Comparison of ENCODE assay signal across 12 cellular contexts in genomic region chr12:65510584-65511050, GRCh38.
A peak's percentile ranks its signal among the peaks of the same experiment; 100 is the strongest.
DNase-seq lines count a peak whose midpoint lies in the region; ATAC-seq and TF ChIP-seq lines count a peak whose summit lies in the region.
"Had no signal": no experiment of that assay in that cellular context is flagged by ENCODE, and none has a peak within 500 bp of the region (broad histone marks: within the 10 kb centered on the region; RNA-seq: fewer than 3 reads in every experiment).

No MANE protein-coding gene starts in this region.

- peaks cover 2% of the 10 kb centered on the region; the same call in 1 of the 2 replicates for H3K4me1 ChIP-seq in iPS DF 6.9 (ENCODE audit: control insufficient read depth, insufficient read depth, low read length)
- H3K4me1 ChIP-seq in ovary (ENCODE audit: insufficient read depth) = no peaks in the 10 kb centered on the region
- H3K4me1 ChIP-seq: SJSA1 had no signal

- no peaks in the 10 kb centered on the region for H3K4me1 Mint-ChIP-seq in activated T-cell treated with anti-CD3 and anti-CD28 coated beads, Interleukin-2, amount 50 U/mL, for 24 hours (ENCODE audit: low read depth)

- DNase-seq in H7 (peak; percentile 40), cerebellar cortex (ENCODE audit: low spot score) (peak; percentile 92), iPS DF 6.9 (ENCODE audit: low read depth, low spot score) (peak; percentile 57), ovary (peak; percentile 33 to 82 (median 75)), activated gamma-delta T cell treated with Interleukin-2 at 50 U/mL for 16 hours (no peak)
- no peak for DNase-seq in activated CD4-positive, alpha-beta T cell treated with anti-CD3 and anti-CD28 coated beads, Interleukin-2, amount 50 U/mL, for 48 hours
- DNase-seq in activated T-cell treated with anti-CD3 and anti-CD28 coated beads, Interleukin-2, amount 50 U/mL, for 24 hours = no peak
- DNase-seq: foreskin fibroblast had no signal

- H3K9me3 ChIP-seq in iPS DF 6.9 (ENCODE audit: control insufficient read depth, insufficient read depth, low read length) = no peaks in the 10 kb centered on the region
- no peaks in the 10 kb centered on the region for H3K9me3 ChIP-seq in ovary
- H3K9me3 ChIP-seq: neutrophil, SJSA1 had no signal

- H3K36me3 ChIP-seq in H7 (replicated peaks; ENCODE audit: control insufficient read depth, insufficient read depth, low read length) = no peaks in the 10 kb centered on the region
- no peaks in the 10 kb centered on the region for H3K36me3 ChIP-seq in iPS DF 6.9 (ENCODE audit: control insufficient read depth, insufficient read depth, low read length)
- no peaks in the 10 kb centered on the region for H3K36me3 ChIP-seq in ovary
- H3K36me3 ChIP-seq: neutrophil, SJSA1 had no signal

- no peak overlapping the region for H3K4me3 ChIP-seq in H7 (ENCODE audit: insufficient read depth, low read depth, low read length)
- no peak overlapping the region for H3K4me3 ChIP-seq in iPS DF 6.9 (ENCODE audit: low read length)
- no peak overlapping the region for H3K4me3 ChIP-seq in ovary
- H3K4me3 ChIP-seq: SJSA1 had no signal

- no peak for TF ChIP-seq POLR2A in ovary (IDR thresholded peaks at IDR 0.05)

- no peaks in the 10 kb centered on the region for H3K27me3 Mint-ChIP-seq in activated T-cell treated with anti-CD3 and anti-CD28 coated beads, Interleukin-2, amount 50 U/mL, for 24 hours

- TF ChIP-seq EP300 in ovary (IDR thresholded peaks at IDR 0.05) = no peak

- H3K27ac Mint-ChIP-seq in activated T-cell treated with anti-CD3 and anti-CD28 coated beads, Interleukin-2, amount 50 U/mL, for 24 hours = no peak overlapping the region

- no peak for ATAC-seq in HG03354 (IDR thresholded peaks at IDR 0.05; ENCODE audit: poor library complexity, severe bottlenecking, unreplicated experiment)

- WGBS in iPS DF 6.9 (ENCODE audit: insufficient coverage, insufficient read length) = no CpG with 5 or more reads among the region's 17 CpGs
- 5 to 7% (median 5%) methylated on average over 17 of the region's 17 CpGs for WGBS in ovary, 3 donors

- no peak overlapping the region for H3K4me3 Mint-ChIP-seq in activated T-cell treated with anti-CD3 and anti-CD28 coated beads, Interleukin-2, amount 50 U/mL, for 24 hours

- H3K27me3 ChIP-seq in H7 (ENCODE audit: control insufficient read depth, insufficient read depth, low read length) = peaks cover 1% of the 10 kb centered on the region; the same call in 1 of the 2 replicates
- H3K27me3 ChIP-seq in iPS DF 6.9 (ENCODE audit: control insufficient read depth, insufficient read depth, low read length) = no peaks in the 10 kb centered on the region
- H3K27me3 ChIP-seq in ovary = no peaks in the 10 kb centered on the region
- H3K27me3 ChIP-seq: neutrophil, SJSA1 had no signal

- H3K27ac ChIP-seq in iPS DF 6.9 (ENCODE audit: low read length) = no peak overlapping the region
- no peak overlapping the region for H3K27ac ChIP-seq in ovary
- H3K27ac ChIP-seq: KMS-11, neutrophil, SJSA1 had no signal

- no peaks in the 10 kb centered on the region for H3K36me3 Mint-ChIP-seq in activated T-cell treated with anti-CD3 and anti-CD28 coated beads, Interleukin-2, amount 50 U/mL, for 24 hours (ENCODE audit: low read depth)

- H3K9me3 Mint-ChIP-seq in activated T-cell treated with anti-CD3 and anti-CD28 coated beads, Interleukin-2, amount 50 U/mL, for 24 hours = no peaks in the 10 kb centered on the region

- intact Hi-C loops in ovary (cut with DNase I) = no loop called here

- no peak for TF ChIP-seq CTCF in ovary (IDR thresholded peaks at IDR 0.05)

Comparison
In these comparisons a context has a peak if more than half of its experiments do, and no peak if none do; other contexts are left out.
1. DNase-seq: peak in H7 (single experiment), cerebellar cortex (single experiment), iPS DF 6.9 (single experiment) and ovary (5 of 5); none in activated CD4-positive, alpha-beta T cell treated with anti-CD3 and anti-CD28 coated beads, Interleukin-2, amount 50 U/mL, for 48 hours (0 of 2), activated T-cell treated with anti-CD3 and anti-CD28 coated beads, Interleukin-2, amount 50 U/mL, for 24 hours (single experiment) and activated gamma-delta T cell treated with Interleukin-2 at 50 U/mL for 16 hours (single experiment).